8 cellular contexts compared by ENCODE assay signal in genomic region chr11:131038597-131038996, GRCh38.
DNase-seq lines count a peak whose midpoint lies in the region; ATAC-seq and TF ChIP-seq lines count a peak whose summit lies in the region.
"Had no signal": no experiment of that assay in that cellular context is flagged by ENCODE, and none has a peak within 500 bp of the region (broad histone marks: within the 10 kb centered on the region; RNA-seq: fewer than 3 reads in every experiment).

No MANE protein-coding gene starts in this region.

- no peak overlapping the region for H3K4me3 ChIP-seq in RWPE2 (ENCODE audit: severe bottlenecking)
- no peak overlapping the region for H3K4me3 ChIP-seq in mesenchymal stem cell (ENCODE audit: insufficient read depth in 1 of 2, low read depth in 1 of 2, low read length in 2 of 2)
- H3K4me3 ChIP-seq: lung had no signal

- H3K4ac ChIP-seq in mesenchymal stem cell (ENCODE audit: low read depth in 1 of 2, low read length in 2 of 2), result no peak overlapping the region

- H3K9me3 ChIP-seq in RWPE2 (ENCODE audit: severe bottlenecking), result no peaks in the 10 kb centered on the region
- no peaks in the 10 kb centered on the region for H3K9me3 ChIP-seq in mesenchymal stem cell (ENCODE audit: control insufficient read depth, low read length)

- H2BK5ac ChIP-seq in mesenchymal stem cell (ENCODE audit: low read depth, low read length, poor library complexity, severe bottlenecking), result no peak overlapping the region

- intact Hi-C loops in posterior cingulate gyrus (cut with DNase I), result no loop called here
- intact Hi-C loops in sciatic nerve (cut with DNase I), result no loop called here

- H2BK12ac ChIP-seq in mesenchymal stem cell (ENCODE audit: low read length in 2 of 2), result no peak overlapping the region

- ATAC-seq in HG02642 (IDR thresholded peaks at IDR 0.05; ENCODE audit: poor library complexity, unreplicated experiment) (peak; percentile 43), RWPE2 (ENCODE audit: low read depth) (no peak), HG03139 (IDR thresholded peaks at IDR 0.05; ENCODE audit: unreplicated experiment) (no peak), sciatic nerve (no peak)

- peak; percentile 14 for DNase-seq in G401 (ENCODE audit: low spot score)
- DNase-seq in RWPE2 (ENCODE audit: low spot score), result no peak
- peak; percentile 8 for DNase-seq in mesenchymal stem cell
- DNase-seq in posterior cingulate gyrus, result no peak
- DNase-seq in sciatic nerve (ENCODE audit: low spot score), result no peak

- peak; percentile 36 for TF ChIP-seq CTCF in RWPE2 (IDR thresholded peaks at IDR 0.05; ENCODE audit: poor library complexity, severe bottlenecking)

- H3K36me3 ChIP-seq in RWPE2 (ENCODE audit: low read depth) (no peaks in the 10 kb centered on the region), mesenchymal stem cell (ENCODE audit: control insufficient read depth in 1 of 2, insufficient read depth in 2 of 2, low read depth in 1 of 2, low read length in 2 of 2) (no peaks in the 10 kb centered on the region)

- H2AFZ ChIP-seq in mesenchymal stem cell (ENCODE audit: low read depth, low read length), result no peak overlapping the region

- H2BK15ac ChIP-seq in mesenchymal stem cell (ENCODE audit: low read depth, poor library complexity, severe bottlenecking), result no peak overlapping the region

- H4K8ac ChIP-seq in mesenchymal stem cell (ENCODE audit: low read length), result no peak overlapping the region

- H3K4me1 ChIP-seq in RWPE2 (ENCODE audit: insufficient read depth, poor library complexity, severe bottlenecking) (peaks cover 32% of the 10 kb centered on the region), mesenchymal stem cell (ENCODE audit: control insufficient read depth, insufficient read depth, low read depth, low read length) (no peaks in the 10 kb centered on the region)

- H3K23ac ChIP-seq in mesenchymal stem cell (ENCODE audit: low read length in 2 of 2), result no peak overlapping the region

- no peak overlapping the region for H4K91ac ChIP-seq in mesenchymal stem cell (ENCODE audit: low read length)

- WGBS in mesenchymal stem cell, result 51% methylated on average over 5 of the region's 5 CpGs

- no peak overlapping the region for H3K27ac ChIP-seq in RWPE2 (ENCODE audit: poor library complexity, severe bottlenecking)
- no peak overlapping the region for H3K27ac ChIP-seq in mesenchymal stem cell (ENCODE audit: low read length, poor library complexity, severe bottlenecking)

- no peaks in the 10 kb centered on the region for H3K79me1 ChIP-seq in mesenchymal stem cell (replicated peaks; ENCODE audit: low read length, poor library complexity, severe bottlenecking)

- H2BK120ac ChIP-seq in mesenchymal stem cell (ENCODE audit: low read depth, low read length), result no peak overlapping the region

- no peak overlapping the region for H3K14ac ChIP-seq in mesenchymal stem cell (ENCODE audit: low read length in 2 of 2)

- H3K4me2 ChIP-seq in mesenchymal stem cell (ENCODE audit: low read length, poor library complexity, severe bottlenecking), result no peak overlapping the region

- in situ Hi-C loops in G401 (cut with HindIII; ENCODE audit: low sequenced_read_pairs), result no loop called here

- no peak overlapping the region for H2AK5ac ChIP-seq in mesenchymal stem cell (ENCODE audit: low read length, severe bottlenecking)

- H3K27me3 ChIP-seq in RWPE2 (ENCODE audit: insufficient read depth, poor library complexity, severe bottlenecking), result no peaks in the 10 kb centered on the region
- no peaks in the 10 kb centered on the region for H3K27me3 ChIP-seq in mesenchymal stem cell (ENCODE audit: control insufficient read depth in 1 of 2, insufficient read depth in 1 of 2, low read length in 2 of 2)

- H3K9ac ChIP-seq in mesenchymal stem cell (ENCODE audit: low read length), result no peak overlapping the region

- H3K18ac ChIP-seq in mesenchymal stem cell (ENCODE audit: low read depth in 1 of 2, low read length in 2 of 2), result no peak overlapping the region

Comparison
In these comparisons a context has a peak if more than half of its experiments do, and no peak if none do; other contexts are left out.
1. DNase-seq: peak in G401 (single experiment) and mesenchymal stem cell (single experiment); none in RWPE2 (single experiment), posterior cingulate gyrus (0 of 10) and sciatic nerve (single experiment).